In genomic region chr7:7921830-7922229, GRCh38 we compare ENCODE assay signal across 18 cellular contexts. TPM values are rescaled to one million over a fixed set of nuclear protein-coding genes. Genes with fewer than 3 reads are reported as not detected.
A peak's percentile ranks its signal among the peaks of the same experiment; 100 is the strongest.
DNase-seq lines count a peak whose midpoint lies in the region; ATAC-seq, FAIRE-seq and TF ChIP-seq lines count a peak whose summit lies in the region.
"Had no signal": no experiment of that assay in that cellular context is flagged by ENCODE, and none has a peak within 500 bp of the region (broad histone marks: within the 10 kb centered on the region; RNA-seq: fewer than 3 reads in every experiment).

No MANE protein-coding gene starts in this region.

- peak; percentile 21 for FAIRE-seq in GM18507 (lab: Jason Lieb, UNC)
- FAIRE-seq: D721Med had no signal

- intact Hi-C loops in Caco-2 (cut with micrococcal nuclease; ENCODE audit: unreplicated experiment) = loop anchor here (1.0 kb wide), 1 partner anchor 11 kb away; no protein-coding TSS in a partner anchor
- intact Hi-C loops in prostate gland (cut with DNase I) = no loop called here

- H3K27me3 ChIP-seq in Caco-2 (replicated peaks; ENCODE audit: control insufficient read depth, insufficient read depth, low read length) (no peaks in the 10 kb centered on the region), prostate gland (replicated peaks; ENCODE audit: insufficient read depth) (no peaks in the 10 kb centered on the region)
- H3K27me3 ChIP-seq: cardiac muscle cell had no signal

- H3K4me1 Mint-ChIP-seq in Caco-2 (ENCODE audit: low read depth, unreplicated experiment) (peaks cover 25% of the 10 kb centered on the region), WTC11 (peaks cover 62% of the 10 kb centered on the region), nephron progenitor cell (peaks cover 10% of the 10 kb centered on the region)

- H3K27me3 Mint-ChIP-seq in Caco-2 (ENCODE audit: insufficient read depth, unreplicated experiment) (no peaks in the 10 kb centered on the region), WTC11 (ENCODE audit: low read depth) (no peaks in the 10 kb centered on the region), nephron progenitor cell (ENCODE audit: low read depth, poor library complexity) (no peaks in the 10 kb centered on the region)
- H3K27me3 Mint-ChIP-seq: activated CD4-positive, alpha-beta T cell treated with anti-CD3 and anti-CD28 coated beads, Interleukin-2, amount 10 ng/mL, durations not matched to agents 24 days and 14 days; B cell; stimulated activated naive CD8-positive, alpha-beta T cell treated with anti-CD3 and anti-CD28 coated beads, Interleukin-15, amount 100 ng/mL, for 72 hours had no signal

- H3K4me1 ChIP-seq in Caco-2 = peaks cover 28% of the 10 kb centered on the region
- no peaks in the 10 kb centered on the region for H3K4me1 ChIP-seq in prostate gland (replicated peaks)

- TF ChIP-seq CTCF in Caco-2 (IDR thresholded peaks at IDR 0.05; ENCODE audit: insufficient read depth in 1 of 2, low read depth in 1 of 2, low read length in 1 of 2, severe bottlenecking in 1 of 2, unreplicated experiment in 1 of 2) (no peak), WTC11 (IDR thresholded peaks at IDR 0.05) (no peak), prostate gland (IDR thresholded peaks at IDR 0.05) (no peak), nephron progenitor cell (IDR thresholded peaks at IDR 0.05) (no peak)

- BruUV-seq in Caco-2 (replicated peaks; lab: Mats Ljungman, UMichigan) = no TSS peak

- no peaks in the 10 kb centered on the region for H3K36me3 Mint-ChIP-seq in Caco-2 (ENCODE audit: insufficient read depth, unreplicated experiment)
- H3K36me3 Mint-ChIP-seq in WTC11 = no peaks in the 10 kb centered on the region
- H3K36me3 Mint-ChIP-seq in nephron progenitor cell (ENCODE audit: low read depth) = no peaks in the 10 kb centered on the region

- TF ChIP-seq POLR2A in prostate gland (IDR thresholded peaks at IDR 0.05) = no peak

- CTCF ChIA-PET in Caco-2 (lab: Charles Lee) (no interaction called here), WTC11 (lab: Charles Lee) (no interaction called here)

- no peaks in the 10 kb centered on the region for H3K36me3 ChIP-seq in Caco-2 (ENCODE audit: control insufficient read depth, insufficient read depth, low read length)
- no peaks in the 10 kb centered on the region for H3K36me3 ChIP-seq in prostate gland
- H3K36me3 ChIP-seq: cardiac muscle cell had no signal

- H3K9me3 ChIP-seq in Caco-2 (no peaks in the 10 kb centered on the region), prostate gland (no peaks in the 10 kb centered on the region)

- H3K9me3 Mint-ChIP-seq in Caco-2 (ENCODE audit: unreplicated experiment) (no peaks in the 10 kb centered on the region), WTC11 (no peaks in the 10 kb centered on the region), nephron progenitor cell (no peaks in the 10 kb centered on the region)
- H3K9me3 Mint-ChIP-seq: HFFc6; stimulated activated naive CD8-positive, alpha-beta T cell treated with anti-CD3 and anti-CD28 coated beads, Interleukin-15, amount 100 ng/mL, for 72 hours had no signal

- POLR2A ChIA-PET in Caco-2 (lab: Charles Lee) = no interaction called here
- POLR2A ChIA-PET in WTC11 (lab: Charles Lee) = no interaction called here

- peak overlapping the region in 1 of 2 donors; percentile 13 for H3K27ac ChIP-seq in prostate gland
- H3K27ac ChIP-seq: cardiac muscle cell had no signal

- H3K4me3 Mint-ChIP-seq in Caco-2 (ENCODE audit: unreplicated experiment) (no peak overlapping the region), WTC11 (no peak overlapping the region), nephron progenitor cell (no peak overlapping the region)
- H3K4me3 Mint-ChIP-seq: activated CD4-positive, alpha-beta T cell treated with anti-CD3 and anti-CD28 coated beads, Interleukin-2, amount 10 ng/mL, durations not matched to agents 24 days and 14 days; HFFc6; stimulated activated naive CD8-positive, alpha-beta T cell treated with anti-CD3 and anti-CD28 coated beads, Interleukin-15, amount 100 ng/mL, for 72 hours had no signal

- no peak overlapping the region for H3K4me3 ChIP-seq in Caco-2 (ENCODE audit: low read depth, low read length)
- no peak overlapping the region for H3K4me3 ChIP-seq in prostate gland
- H3K4me3 ChIP-seq: cardiac muscle cell had no signal

- H3K27ac Mint-ChIP-seq in Caco-2 (ENCODE audit: unreplicated experiment) = peak overlapping the region; percentile 18
- H3K27ac Mint-ChIP-seq in WTC11 = peak overlapping the region; percentile 6; the same call in 1 of the 2 replicates
- H3K27ac Mint-ChIP-seq in nephron progenitor cell = no peak overlapping the region
- H3K27ac Mint-ChIP-seq: activated CD4-positive, alpha-beta T cell treated with anti-CD3 and anti-CD28 coated beads, Interleukin-2, amount 10 ng/mL, durations not matched to agents 24 days and 14 days; B cell; HFFc6; stimulated activated naive CD8-positive, alpha-beta T cell treated with anti-CD3 and anti-CD28 coated beads, Interleukin-15, amount 100 ng/mL, for 72 hours had no signal

- DNase-seq in Caco-2 = no peak
- no peak for DNase-seq in GM18507 (ENCODE audit: extremely low spot score, insufficient read length, low read depth)
- DNase-seq in WTC11 (ENCODE audit: low spot score) = no peak
- peak; percentile 61 for DNase-seq in pons (ENCODE audit: low spot score)
- no peak for DNase-seq in NCI-H1436 (lab: John Stamatoyannopoulos, UW)
- no peak for DNase-seq in prostate gland (ENCODE audit: low spot score)
- no peak for DNase-seq in nephron progenitor cell
- DNase-seq: activated CD4-positive, alpha-beta T cell treated with anti-CD3 and anti-CD28 coated beads, Interleukin-2, amount 10 ng/mL, durations not matched to agents 24 days and 14 days; activated CD8-positive, alpha-beta memory T cell treated with anti-CD3 and anti-CD28 coated beads, Interleukin-2, amount 50 U/mL, for 4 hours; activated effector memory CD4-positive, alpha-beta T cell treated with anti-CD3 and anti-CD28 coated beads, Interleukin-2, amount 50 U/mL, for 16 hours; glutamatergic neuron; HFFc6; NCI-H1436 treated with DMSO at 0.1 percent for 48 hours; stimulated activated CD4-positive, alpha-beta T cell treated with anti-CD3 and anti-CD28 coated beads, Interleukin-2, amount 100 ng/mL, for 24 hours; stimulated activated naive CD8-positive, alpha-beta T cell treated with anti-CD3 and anti-CD28 coated beads, Interleukin-15, amount 100 ng/mL, for 72 hours had no signal

- ATAC-seq in WTC11 = no peak
- ATAC-seq: stimulated activated naive CD8-positive, alpha-beta T cell treated with anti-CD3 and anti-CD28 coated beads, Interleukin-15, amount 100 ng/mL, for 72 hours had no signal

TF ChIP-seq in WTC11, 78 proteins besides CTCF, POLR2A, EP300 and RAD21 (continues in another document):
- TF ChIP-seq SP1 (CRISPR knock-in tag; conservative IDR thresholded peaks at IDR 0.05) = no peak
- TF ChIP-seq NFYB (CRISPR knock-in tag; conservative IDR thresholded peaks at IDR 0.05; ENCODE audit: low read depth) = no peak
- TF ChIP-seq, protein P1, sequence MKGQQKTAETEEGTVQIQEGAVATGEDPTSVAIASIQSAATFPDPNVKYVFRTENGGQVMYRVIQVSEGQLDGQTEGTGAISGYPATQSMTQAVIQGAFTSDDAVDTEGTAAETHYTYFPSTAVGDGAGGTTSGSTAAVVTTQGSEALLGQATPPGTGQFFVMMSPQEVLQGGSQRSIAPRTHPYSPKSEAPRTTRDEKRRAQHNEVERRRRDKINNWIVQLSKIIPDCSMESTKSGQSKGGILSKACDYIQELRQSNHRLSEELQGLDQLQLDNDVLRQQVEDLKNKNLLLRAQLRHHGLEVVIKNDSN (CRISPR knock-in tag; IDR thresholded peaks at IDR 0.05) = no peak
- TF ChIP-seq, protein P2, sequence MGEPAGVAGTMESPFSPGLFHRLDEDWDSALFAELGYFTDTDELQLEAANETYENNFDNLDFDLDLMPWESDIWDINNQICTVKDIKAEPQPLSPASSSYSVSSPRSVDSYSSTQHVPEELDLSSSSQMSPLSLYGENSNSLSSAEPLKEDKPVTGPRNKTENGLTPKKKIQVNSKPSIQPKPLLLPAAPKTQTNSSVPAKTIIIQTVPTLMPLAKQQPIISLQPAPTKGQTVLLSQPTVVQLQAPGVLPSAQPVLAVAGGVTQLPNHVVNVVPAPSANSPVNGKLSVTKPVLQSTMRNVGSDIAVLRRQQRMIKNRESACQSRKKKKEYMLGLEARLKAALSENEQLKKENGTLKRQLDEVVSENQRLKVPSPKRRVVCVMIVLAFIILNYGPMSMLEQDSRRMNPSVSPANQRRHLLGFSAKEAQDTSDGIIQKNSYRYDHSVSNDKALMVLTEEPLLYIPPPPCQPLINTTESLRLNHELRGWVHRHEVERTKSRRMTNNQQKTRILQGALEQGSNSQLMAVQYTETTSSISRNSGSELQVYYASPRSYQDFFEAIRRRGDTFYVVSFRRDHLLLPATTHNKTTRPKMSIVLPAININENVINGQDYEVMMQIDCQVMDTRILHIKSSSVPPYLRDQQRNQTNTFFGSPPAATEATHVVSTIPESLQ (CRISPR knock-in tag; IDR thresholded peaks at IDR 0.05) = no peak
- TF ChIP-seq FOXP4 (CRISPR knock-in tag; IDR thresholded peaks at IDR 0.05) = no peak
- TF ChIP-seq ZNF317 (CRISPR knock-in tag; IDR thresholded peaks at IDR 0.05; ENCODE audit: borderline replicate concordance, low read depth) = no peak
- TF ChIP-seq, protein P3, sequence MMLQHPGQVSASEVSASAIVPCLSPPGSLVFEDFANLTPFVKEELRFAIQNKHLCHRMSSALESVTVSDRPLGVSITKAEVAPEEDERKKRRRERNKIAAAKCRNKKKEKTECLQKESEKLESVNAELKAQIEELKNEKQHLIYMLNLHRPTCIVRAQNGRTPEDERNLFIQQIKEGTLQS (CRISPR knock-in tag; conservative IDR thresholded peaks at IDR 0.05) = no peak

RNA-seq across cellular contexts. Expression of gene GLCCI1, which starts 46.8 kb away (rescaled TPM):
- total RNA-seq in Caco-2 (2022) (18.8 and 19.3 TPM in 2 replicates), WTC11 (2021) (23.8 to 27.0 TPM (median 24.2 TPM) in 3 replicates), prostate gland (1 to 10 TPM; 9.1 to 9.2 TPM)
